ENCODE assay signal across 24 cellular contexts in genomic region chr9:82209797-82210470, GRCh38.
DNase-seq lines count a peak whose midpoint lies in the region; ATAC-seq, FAIRE-seq and TF ChIP-seq lines count a peak whose summit lies in the region.
"Had no signal": no experiment of that assay in that cellular context is flagged by ENCODE, and none has a peak within 500 bp of the region (broad histone marks: within the 10 kb centered on the region; RNA-seq: fewer than 3 reads in every experiment).

No MANE protein-coding gene starts in this region.

- H3K27ac Mint-ChIP-seq in stimulated activated memory B cell treated with anti-CD40 and anti-IgM and Interleukin-4, amounts not matched to agents 10 μg/mL and 1 μg/mL and 100 μg/mL, for 72 hours, result no peak overlapping the region
- H3K27ac Mint-ChIP-seq: activated CD8-positive, alpha-beta T cell treated with anti-CD3 and anti-CD28 coated beads for 36 hours; endodermal cell; immature natural killer cell; T-helper 17 cell had no signal

- 0% methylated on average over 1 of the region's 1 CpG for WGBS in HepG2 (ENCODE audit: low lambda C conversion rate)

- H3K27ac ChIP-seq in OCI-LY3 (ENCODE audit: low read length) (peak overlapping the region; percentile 69), HepG2 (ENCODE audit: extremely low read length, insufficient read depth, low read length) (no peak overlapping the region)
- H3K27ac ChIP-seq: ascending aorta, heart right ventricle, left ventricle myocardium inferior, neutrophil had no signal

- no peaks in the 10 kb centered on the region for H3K79me2 ChIP-seq in OCI-LY3 (ENCODE audit: low read length)
- no peaks in the 10 kb centered on the region for H3K79me2 ChIP-seq in HepG2 (ENCODE audit: insufficient read depth, low read length)

- H3K9me3 Mint-ChIP-seq in stimulated activated memory B cell treated with anti-CD40 and anti-IgM and Interleukin-4, amounts not matched to agents 10 μg/mL and 1 μg/mL and 100 μg/mL, for 72 hours, result peaks cover 11% of the 10 kb centered on the region

- H2AFZ ChIP-seq in OCI-LY3 (ENCODE audit: low read depth, low read length) (no peak overlapping the region), HepG2 (ENCODE audit: low read length) (no peak overlapping the region)

- DNase-seq in HepG2 (ENCODE audit: low spot score), result no peak
- DNase-seq: activated CD8-positive, alpha-beta T cell treated with anti-CD3 and anti-CD28 coated beads for 36 hours; activated naive CD4-positive, alpha-beta T cell treated with anti-CD3 and anti-CD28 coated beads, Interleukin-2, amount 50 U/mL, for 16 hours; activated T-cell treated with anti-CD3 and anti-CD28 coated beads, Interleukin-2, amount 50 U/mL, for 4 hours; endodermal cell; H7; heart right ventricle; immature natural killer cell; left ventricle myocardium inferior; NCI-H1417 treated with DMSO at 0.1 percent for 48 hours; NCI-H526; OCI-M1; stimulated activated CD4-positive, alpha-beta T cell treated with anti-CD3 and anti-CD28 coated beads, Interleukin-4, amount 100 ng/mL, for 4 hours; T-helper 17 cell had no signal

- intact Hi-C loops in HepG2 (cut with micrococcal nuclease; ENCODE audit: unreplicated experiment), result no loop called here

- H3K9me3 ChIP-seq in OCI-LY3 (ENCODE audit: insufficient read depth, low read length) (peaks cover 10% of the 10 kb centered on the region), HepG2 (ENCODE audit: low read length) (no peaks in the 10 kb centered on the region)
- H3K9me3 ChIP-seq: neutrophil had no signal

- H3K4me3 ChIP-seq in OCI-LY3 (ENCODE audit: low read length) (no peak overlapping the region), HepG2 (replicated peaks in 1 of 3; ENCODE audit: insufficient read depth in 1 of 3, low read depth in 2 of 3, low read length in 3 of 3) (no peak overlapping the region)
- H3K4me3 ChIP-seq: ascending aorta, heart right ventricle, left ventricle myocardium inferior had no signal

- peak; percentile 45 for TF ChIP-seq CTCF in OCI-LY3 (IDR thresholded peaks at IDR 0.05; ENCODE audit: low read depth, low read length)
- TF ChIP-seq CTCF in HepG2 (CRISPR knock-in tag; IDR thresholded peaks at IDR 0.05), result no peak

- POLR2A ChIA-PET in HepG2 (lab: Yijun Ruan, JAX), result no interaction called here

- H4K20me1 ChIP-seq in OCI-LY3 (ENCODE audit: insufficient read depth, low read length) (no peaks in the 10 kb centered on the region), HepG2 (ENCODE audit: insufficient read depth, low read length) (no peaks in the 10 kb centered on the region)

- FAIRE-seq in HepG2 (lab: Jason Lieb, UNC), result no peak
- FAIRE-seq: HTR-8/SVneo had no signal

- H3K4me1 ChIP-seq in OCI-LY3 (ENCODE audit: low read length) (peaks cover 37% of the 10 kb centered on the region), HepG2 (ENCODE audit: insufficient read depth, low read length) (no peaks in the 10 kb centered on the region)
- H3K4me1 ChIP-seq: ascending aorta, heart right ventricle, left ventricle myocardium inferior had no signal

- in situ Hi-C loops in HepG2 (cut with HindIII; ENCODE audit: extremely low pct_ligation_motif_present, low pct_unique_long_range_greater_than_20kb), result no loop called here

- H3K27me3 ChIP-seq in OCI-LY3 (ENCODE audit: low read depth, low read length) (no peaks in the 10 kb centered on the region), HepG2 (ENCODE audit: control insufficient read depth in 1 of 2, insufficient read depth in 2 of 2, low read length in 2 of 2) (no peaks in the 10 kb centered on the region)
- H3K27me3 ChIP-seq: ascending aorta, heart right ventricle, neutrophil had no signal

- H3K4me3 Mint-ChIP-seq in stimulated activated memory B cell treated with anti-CD40 and anti-IgM and Interleukin-4, amounts not matched to agents 10 μg/mL and 1 μg/mL and 100 μg/mL, for 72 hours, result no peak overlapping the region
- H3K4me3 Mint-ChIP-seq: activated CD8-positive, alpha-beta T cell treated with anti-CD3 and anti-CD28 coated beads for 36 hours; activated T-cell treated with anti-CD3 and anti-CD28 coated beads, Interleukin-2, amount 50 U/mL, for 4 hours; endodermal cell; immature natural killer cell; T-helper 17 cell had no signal

- no peak for TF ChIP-seq RAD21 in HepG2 (CRISPR knock-in tag; IDR thresholded peaks at IDR 0.05)

- H3K36me3 ChIP-seq in OCI-LY3 (replicated peaks; ENCODE audit: low read depth, low read length) (peaks cover 9% of the 10 kb centered on the region), HepG2 (replicated peaks in 1 of 2; ENCODE audit: control insufficient read depth in 1 of 2, insufficient read depth in 2 of 2, low read length in 2 of 2) (no peaks in the 10 kb centered on the region)
- H3K36me3 ChIP-seq: ascending aorta, heart right ventricle, left ventricle myocardium inferior, neutrophil had no signal

- peaks cover 10% of the 10 kb centered on the region for H3K36me3 Mint-ChIP-seq in stimulated activated memory B cell treated with anti-CD40 and anti-IgM and Interleukin-4, amounts not matched to agents 10 μg/mL and 1 μg/mL and 100 μg/mL, for 72 hours
- H3K36me3 Mint-ChIP-seq: immature natural killer cell had no signal

- peaks cover 17% of the 10 kb centered on the region for H3K4me1 Mint-ChIP-seq in stimulated activated memory B cell treated with anti-CD40 and anti-IgM and Interleukin-4, amounts not matched to agents 10 μg/mL and 1 μg/mL and 100 μg/mL, for 72 hours
- H3K4me1 Mint-ChIP-seq: endodermal cell, immature natural killer cell, T-helper 17 cell had no signal

- TF ChIP-seq POLR2A in HepG2 (IDR thresholded peaks at IDR 0.05; ENCODE audit: insufficient read depth in 1 of 2, low read depth in 2 of 2, low read length in 2 of 2), result no peak

- H3K27me3 Mint-ChIP-seq in stimulated activated memory B cell treated with anti-CD40 and anti-IgM and Interleukin-4, amounts not matched to agents 10 μg/mL and 1 μg/mL and 100 μg/mL, for 72 hours, result no peaks in the 10 kb centered on the region
- H3K27me3 Mint-ChIP-seq: activated CD8-positive, alpha-beta T cell treated with anti-CD3 and anti-CD28 coated beads for 36 hours; T-helper 17 cell had no signal

- no peak overlapping the region for H3K9ac ChIP-seq in OCI-LY3 (ENCODE audit: low read length)
- no peak overlapping the region for H3K9ac ChIP-seq in HepG2 (ENCODE audit: insufficient read depth, low read depth, low read length)

- ATAC-seq in GM19035 (IDR thresholded peaks at IDR 0.05; ENCODE audit: unreplicated experiment) (peak; percentile 57), HG03025 (IDR thresholded peaks at IDR 0.05; ENCODE audit: low FRiP score, unreplicated experiment) (peak; percentile 61), HepG2 (no peak), GM18873 (IDR thresholded peaks at IDR 0.05; ENCODE audit: low FRiP score, unreplicated experiment) (no peak), HG03378 (IDR thresholded peaks at IDR 0.05; ENCODE audit: unreplicated experiment) (no peak), HG03571 (IDR thresholded peaks at IDR 0.05; ENCODE audit: unreplicated experiment) (no peak)
- ATAC-seq in stimulated activated memory B cell treated with anti-CD40 and anti-IgM and Interleukin-4, amounts not matched to agents 10 μg/mL and 1 μg/mL and 100 μg/mL, for 72 hours, result peak; percentile 75
- ATAC-seq: activated CD8-positive, alpha-beta T cell treated with anti-CD3 and anti-CD28 coated beads for 36 hours; activated T-cell treated with anti-CD3 and anti-CD28 coated beads, Interleukin-2, amount 50 U/mL, for 4 hours; heart right ventricle; T-helper 17 cell had no signal

- TF ChIP-seq EP300 in HepG2 (IDR thresholded peaks at IDR 0.05; ENCODE audit: low read depth in 2 of 2, low read length in 2 of 2) (no peak), HepG2 (CRISPR knock-in tag; IDR thresholded peaks at IDR 0.05; ENCODE audit: borderline replicate concordance) (no peak)

- CTCF ChIA-PET in HepG2 (lab: Yijun Ruan, JAX; ENCODE audit: low intra/inter-chr PET ratio, low total read pairs), result no interaction called here

- BruUV-seq in HepG2 (replicated peaks; lab: Mats Ljungman, UMichigan), result no TSS peak

- H3K4me2 ChIP-seq in OCI-LY3 (ENCODE audit: low read length) (peak overlapping the region; percentile 26), HepG2 (ENCODE audit: low read depth, low read length) (no peak overlapping the region)

TF ChIP-seq in HepG2, 621 proteins besides CTCF, POLR2A, EP300 and RAD21 (continues in another document):
- TF ChIP-seq MLX (CRISPR knock-in tag; IDR thresholded peaks at IDR 0.05), result no peak
- no peak for TF ChIP-seq HMGXB4 (CRISPR knock-in tag; IDR thresholded peaks at IDR 0.05; ENCODE audit: borderline replicate concordance in 1 of 2, low read depth in 1 of 2)
- no peak for TF ChIP-seq CEBPB (IDR thresholded peaks at IDR 0.05; ENCODE audit: borderline replicate concordance, low read depth, low read length)
- TF ChIP-seq KLF13 (CRISPR knock-in tag; IDR thresholded peaks at IDR 0.05), result no peak
- no peak for TF ChIP-seq ZBTB34 (CRISPR knock-in tag; IDR thresholded peaks at IDR 0.05)
- no peak for TF ChIP-seq MYC (CRISPR knock-in tag; IDR thresholded peaks at IDR 0.05; ENCODE audit: borderline replicate concordance)

Comparison
In these comparisons a context has a peak if more than half of its experiments do, and no peak if none do; other contexts are left out.
1. ATAC-seq: peak in GM19035 (single experiment), HG03025 (single experiment) and stimulated activated memory B cell treated with anti-CD40 and anti-IgM and Interleukin-4, amounts not matched to agents 10 μg/mL and 1 μg/mL and 100 μg/mL, for 72 hours (single experiment); none in HepG2 (single experiment), GM18873 (single experiment), HG03378 (single experiment) and HG03571 (single experiment).